ENCODE assay signal across 8 cellular contexts in genomic region chr2:182866461-182867369, GRCh38. TPM values are rescaled to one million over a fixed set of nuclear protein-coding genes. Genes with fewer than 3 reads are reported as not detected.
DNase-seq lines count a peak whose midpoint lies in the region; ATAC-seq and TF ChIP-seq lines count a peak whose summit lies in the region.

Gene FRZB, minus strand, starts transcription at chr2:182866637. Its CDS starts 85 bp downstream, at chr2:182866552.

- no peak within 1 kb of the TSS for H3K27ac Mint-ChIP-seq in CD8-positive, alpha-beta T cell
- H3K27ac Mint-ChIP-seq in activated naive CD8-positive, alpha-beta T cell treated with anti-CD3 and anti-CD28 coated beads for 36 hours = no peak within 1 kb of the TSS
- H3K27ac Mint-ChIP-seq in glutamatergic neuron (ENCODE audit: unreplicated experiment) = peak within 1 kb of the TSS; percentile 88

- no peaks in the 10 kb centered on the region for H3K36me3 Mint-ChIP-seq in CD8-positive, alpha-beta T cell
- no peaks in the 10 kb centered on the region for H3K36me3 Mint-ChIP-seq in activated naive CD8-positive, alpha-beta T cell treated with anti-CD3 and anti-CD28 coated beads for 36 hours
- H3K36me3 Mint-ChIP-seq in glutamatergic neuron (ENCODE audit: unreplicated experiment) = peaks cover 5% of the 10 kb centered on the region

- WGBS in HUES64 = 1% methylated on average over 55 of the region's 55 CpGs

- peak within 1 kb of the TSS; percentile 91 for H2AFZ ChIP-seq in osteoblast (ENCODE audit: low read length)

- peaks cover 8% of the 10 kb centered on the region for H3K27me3 ChIP-seq in CD8-positive, alpha-beta T cell (ENCODE audit: insufficient read depth, low read length)
- peaks cover 39% of the 10 kb centered on the region for H3K27me3 ChIP-seq in HUES64 (ENCODE audit: insufficient read depth, low read length)
- peaks cover 11% of the 10 kb centered on the region for H3K27me3 ChIP-seq in osteoblast (ENCODE audit: insufficient read depth, low read length)

- intact Hi-C loops in CD8-positive, alpha-beta T cell (cut with DNase I, micrococcal nuclease) = no loop called here

- H3K4me1 Mint-ChIP-seq in CD8-positive, alpha-beta T cell (ENCODE audit: low read depth) = peaks cover 20% of the 10 kb centered on the region
- peaks cover 10% of the 10 kb centered on the region for H3K4me1 Mint-ChIP-seq in activated naive CD8-positive, alpha-beta T cell treated with anti-CD3 and anti-CD28 coated beads for 36 hours
- H3K4me1 Mint-ChIP-seq in glutamatergic neuron (ENCODE audit: low read depth, unreplicated experiment) = peaks cover 17% of the 10 kb centered on the region

- peak within 1 kb of the TSS; percentile 87 for H3K4me2 ChIP-seq in osteoblast (ENCODE audit: insufficient read depth, low read length)

- H3K36me3 ChIP-seq in CD8-positive, alpha-beta T cell (ENCODE audit: insufficient read depth, low read length) = no peaks in the 10 kb centered on the region
- H3K36me3 ChIP-seq in HUES64 (ENCODE audit: insufficient read depth, low read length) (no peaks in the 10 kb centered on the region), osteoblast (ENCODE audit: insufficient read depth, low read length) (no peaks in the 10 kb centered on the region)

- H3K27ac ChIP-seq in CD8-positive, alpha-beta T cell (ENCODE audit: low read depth, low read length) = no peak within 1 kb of the TSS
- H3K27ac ChIP-seq in HUES64 (ENCODE audit: low read depth, low read length) (no peak within 1 kb of the TSS), osteoblast (ENCODE audit: low read depth, low read length) (no peak within 1 kb of the TSS)

- H4K20me1 ChIP-seq in osteoblast (ENCODE audit: insufficient read depth, low read length) = no peaks in the 10 kb centered on the region

- no peak for DNase-seq in CD8-positive, alpha-beta T cell
- DNase-seq in activated naive CD8-positive, alpha-beta T cell treated with anti-CD3 and anti-CD28 coated beads for 36 hours = peak; percentile 3
- peak; percentile 72 for DNase-seq in glutamatergic neuron
- DNase-seq in osteoblast (ENCODE audit: insufficient read length, low spot score, missing footprints) = peak; percentile 87

- H3K4me3 Mint-ChIP-seq in CD8-positive, alpha-beta T cell = peak within 1 kb of the TSS; percentile 71
- H3K4me3 Mint-ChIP-seq in activated naive CD8-positive, alpha-beta T cell treated with anti-CD3 and anti-CD28 coated beads for 36 hours = peak within 1 kb of the TSS; percentile 75
- peak within 1 kb of the TSS; percentile 97 for H3K4me3 Mint-ChIP-seq in glutamatergic neuron (ENCODE audit: unreplicated experiment)

- CTCF ChIA-PET in CD8-positive, alpha-beta T cell (lab: Charles Lee) = no interaction called here

- peaks cover 56% of the 10 kb centered on the region for H3K27me3 Mint-ChIP-seq in CD8-positive, alpha-beta T cell (ENCODE audit: low read depth)
- H3K27me3 Mint-ChIP-seq in activated naive CD8-positive, alpha-beta T cell treated with anti-CD3 and anti-CD28 coated beads for 36 hours = peaks cover 89% of the 10 kb centered on the region
- H3K27me3 Mint-ChIP-seq in glutamatergic neuron (ENCODE audit: unreplicated experiment) = peaks cover 4% of the 10 kb centered on the region

- TF ChIP-seq CTCF in CD8-positive, alpha-beta T cell (IDR thresholded peaks at IDR 0.05) = no peak
- TF ChIP-seq CTCF in glutamatergic neuron (IDR thresholded peaks at IDR 0.05; ENCODE audit: partially characterized antibody, unreplicated experiment) (no peak), osteoblast (IDR thresholded peaks at IDR 0.05; ENCODE audit: extremely low read depth, low read depth, low read length) (no peak)

- peaks cover 2% of the 10 kb centered on the region for H3K4me1 ChIP-seq in CD8-positive, alpha-beta T cell (ENCODE audit: insufficient read depth, low read length)
- peaks cover 20% of the 10 kb centered on the region for H3K4me1 ChIP-seq in HUES64 (ENCODE audit: insufficient read depth, low read length)
- H3K4me1 ChIP-seq in osteoblast (ENCODE audit: insufficient read depth, low read length) = peaks cover 15% of the 10 kb centered on the region

- no peak within 1 kb of the TSS for H3K4me3 ChIP-seq in CD8-positive, alpha-beta T cell (ENCODE audit: low read depth, low read length)
- H3K4me3 ChIP-seq in HUES64 (ENCODE audit: low read length) (peak within 1 kb of the TSS; percentile 80), osteoblast (ENCODE audit: insufficient read depth, low read length) (peak within 1 kb of the TSS; percentile 72)

- POLR2A ChIA-PET in CD8-positive, alpha-beta T cell (lab: Charles Lee) = no interaction called here

- no peak for ATAC-seq in CD8-positive, alpha-beta T cell
- ATAC-seq in GM21576 (IDR thresholded peaks at IDR 0.05; ENCODE audit: unreplicated experiment) (no peak), GM21526 (IDR thresholded peaks at IDR 0.05; ENCODE audit: low FRiP score, unreplicated experiment) (no peak), GM21381 (IDR thresholded peaks at IDR 0.05; ENCODE audit: unreplicated experiment) (no peak)

- H3K9me3 Mint-ChIP-seq in CD8-positive, alpha-beta T cell = no peaks in the 10 kb centered on the region
- no peaks in the 10 kb centered on the region for H3K9me3 Mint-ChIP-seq in activated naive CD8-positive, alpha-beta T cell treated with anti-CD3 and anti-CD28 coated beads for 36 hours
- H3K9me3 Mint-ChIP-seq in glutamatergic neuron (ENCODE audit: unreplicated experiment) = peaks cover 5% of the 10 kb centered on the region

- no peaks in the 10 kb centered on the region for H3K9me3 ChIP-seq in CD8-positive, alpha-beta T cell (ENCODE audit: low read length)
- H3K9me3 ChIP-seq in HUES64 (ENCODE audit: insufficient read depth, low read depth, low read length) (no peaks in the 10 kb centered on the region), osteoblast (ENCODE audit: low read depth, low read length) (no peaks in the 10 kb centered on the region)

- peak within 1 kb of the TSS; percentile 32 for H3K9ac ChIP-seq in HUES64 (ENCODE audit: low read depth, low read length)

- no peaks in the 10 kb centered on the region for H3K79me2 ChIP-seq in osteoblast (ENCODE audit: insufficient read depth, low read length)

RNA-seq across cellular contexts. Expression of gene FRZB, which starts in this region (rescaled TPM):
- total RNA-seq in CD8-positive, alpha-beta T cell = not detected
- polyA plus RNA-seq in HUES64 (2013, experiment 1 of 2) = 10.8 TPM
- polyA plus RNA-seq in HUES64 (2013, experiment 2 of 2) = 13.6 TPM
- total RNA-seq in activated naive CD8-positive, alpha-beta T cell treated with anti-CD3 and anti-CD28 coated beads for 36 hours = not detected
- total RNA-seq in glutamatergic neuron (ENCODE audit: unreplicated experiment) = 2.2 TPM
- total RNA-seq in osteoblast = 0.29 and 0.36 TPM in 2 replicates

Comparison
In these comparisons a context has a peak if more than half of its experiments do, and no peak if none do; other contexts are left out.
1. Peak in DNase-seq in activated naive CD8-positive, alpha-beta T cell treated with anti-CD3 and anti-CD28 coated beads for 36 hours; RNA of the gene not detected or under 1 TPM.
2. Peak in DNase-seq, H3K4me3 ChIP-seq and H3K4me2 ChIP-seq in osteoblast; RNA of the gene not detected or under 1 TPM.